ENCODE assay signal across 21 cellular contexts in genomic region chr2:228378696-228379425, GRCh38.
DNase-seq lines count a peak whose midpoint lies in the region; ATAC-seq and TF ChIP-seq lines count a peak whose summit lies in the region.
"Had no signal": no experiment of that assay in that cellular context is flagged by ENCODE, and none has a peak within 500 bp of the region (broad histone marks: within the 10 kb centered on the region; RNA-seq: fewer than 3 reads in every experiment).

No MANE protein-coding gene starts in this region.

- peak; percentile 75 to 92 for ATAC-seq in left cardiac atrium
- ATAC-seq: A549, Panc1 had no signal

- TF ChIP-seq CTCF in brain (conservative IDR thresholded peaks at IDR 0.05) (no peak), nephron (IDR thresholded peaks at IDR 0.05; ENCODE audit: unreplicated experiment in 3 of 3) (no peak)

- intact Hi-C loops in left cardiac atrium (cut with DNase I) = no loop called here

- H3K4me1 Mint-ChIP-seq in brain (peaks cover 20% of the 10 kb centered on the region), nephron (peaks cover 39% of the 10 kb centered on the region)
- H3K4me1 Mint-ChIP-seq: B cell, H9 had no signal

- H3K36me3 Mint-ChIP-seq in brain = no peaks in the 10 kb centered on the region
- H3K36me3 Mint-ChIP-seq in nephron (ENCODE audit: low read depth) = no peaks in the 10 kb centered on the region
- H3K36me3 Mint-ChIP-seq: CD14-positive monocyte had no signal

- H3K27ac Mint-ChIP-seq in brain (peak overlapping the region in 3 of 5 experiments; percentile 18 to 20 (median 18)), nephron (peak overlapping the region; percentile 39 to 83 (median 70))
- H3K27ac Mint-ChIP-seq: B cell, CD14-positive monocyte, H9, HFFc6 had no signal

- no peaks in the 10 kb centered on the region for H3K9me3 Mint-ChIP-seq in brain
- no peaks in the 10 kb centered on the region for H3K9me3 Mint-ChIP-seq in nephron
- H3K9me3 Mint-ChIP-seq: H9, HFFc6 had no signal

- DNase-seq in NCI-H226 (peak; percentile 24), left cardiac atrium (no peak), GOT3 (lab: John Stamatoyannopoulos, UW) (no peak), NCI-H1694 (lab: John Stamatoyannopoulos, UW) (no peak), NCI-H2029 treated with DMSO at 0.1 percent for 48 hours (lab: John Stamatoyannopoulos, UW) (no peak)
- DNase-seq: EL, H9, HFFc6, Karpas-422, MV-4-11, NCI-H1105 treated with DMSO at 0.1 percent for 48 hours, NCI-H1694 treated with DMSO at 0.1 percent for 48 hours, NCI-H510A treated with DMSO at 0.1 percent for 48 hours, NCI-H748 treated with DMSO at 0.1 percent for 48 hours, SW 1271 had no signal

- no peaks in the 10 kb centered on the region for H3K27me3 Mint-ChIP-seq in brain
- H3K27me3 Mint-ChIP-seq in nephron (ENCODE audit: low read depth) = no peaks in the 10 kb centered on the region
- H3K27me3 Mint-ChIP-seq: B cell had no signal

- H3K4me3 Mint-ChIP-seq in brain = no peak overlapping the region
- peak overlapping the region in 1 of 3 experiments; percentile 42 for H3K4me3 Mint-ChIP-seq in nephron
- H3K4me3 Mint-ChIP-seq: B cell, CD14-positive monocyte, H9, HFFc6 had no signal
